ENCODE assay signal across 20 cellular contexts in the genomic region with DNA sequence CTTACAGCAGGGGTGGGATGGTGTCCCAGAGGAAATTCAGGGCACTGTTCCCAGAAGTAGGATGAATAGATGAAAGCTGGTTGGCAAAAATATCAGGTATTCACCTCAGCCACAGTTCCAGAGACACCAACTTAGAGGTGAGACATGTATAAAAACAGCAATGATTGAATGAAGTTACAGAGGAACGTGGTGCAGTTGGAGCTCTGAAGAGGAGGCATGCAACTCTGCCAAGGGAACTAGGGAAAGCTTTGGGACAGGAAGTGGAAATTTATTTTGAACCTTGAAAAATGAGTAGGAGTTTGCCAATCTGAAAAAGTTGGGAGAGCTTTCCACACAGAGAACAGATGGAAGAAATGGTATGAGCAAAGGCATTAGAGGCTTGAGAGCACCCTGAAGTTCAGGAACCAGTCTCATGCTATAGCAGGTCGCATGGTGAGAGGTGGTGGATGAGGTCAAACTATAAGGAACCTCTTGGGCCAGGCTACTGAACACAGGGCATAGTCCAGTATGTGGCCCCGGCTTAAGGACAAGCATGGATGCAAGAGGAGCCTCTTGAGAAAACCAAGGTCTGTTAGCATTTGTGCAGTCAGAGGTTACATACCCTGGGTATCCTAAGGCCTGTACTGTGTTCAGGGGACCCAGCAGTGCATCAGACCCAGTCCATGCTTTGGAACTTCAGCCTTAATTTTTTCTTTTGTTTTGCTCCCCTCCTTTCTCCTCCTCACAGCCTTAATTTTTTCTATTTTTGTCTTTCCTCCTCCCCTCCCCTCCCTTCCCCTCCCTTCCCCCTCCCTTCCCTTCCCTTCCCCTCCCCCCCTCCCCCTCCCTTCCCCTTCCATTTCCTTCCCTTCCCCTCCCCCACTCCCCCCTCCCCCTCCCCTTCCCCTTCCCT.
"Had no signal": no experiment of that assay in that cellular context is flagged by ENCODE, and none has a peak within 500 bp of the region (broad histone marks: within the 10 kb centered on the region; RNA-seq: fewer than 3 reads in every experiment).

No MANE protein-coding gene starts in this region.

- H3K27ac ChIP-seq: colonic mucosa, left lung, ovary, skin epidermis, suprapubic skin had no signal

- H3K27ac Mint-ChIP-seq: activated naive CD8-positive, alpha-beta T cell treated with anti-CD3 and anti-CD28 coated beads, Interleukin-2, amount 10 ng/mL, durations not matched to agents 7 days and 5 days; activated T-helper 1 cell treated with anti-CD3 and anti-CD28 coated beads, Interleukin-12 subunit alpha, Interleukin-12 subunit beta, Interleukin-2, Interleukin-4 antibody, amounts not matched to agents 30 ng/mL and 10 ng/mL and 1 ng/mL, durations not matched to agents 14 hours and 24 hours and 36 hours had no signal

- H3K9me3 Mint-ChIP-seq: activated naive CD8-positive, alpha-beta T cell treated with anti-CD3 and anti-CD28 coated beads, Interleukin-2, amount 10 ng/mL, durations not matched to agents 7 days and 5 days; activated T-helper 1 cell treated with anti-CD3 and anti-CD28 coated beads, Interleukin-12 subunit alpha, Interleukin-12 subunit beta, Interleukin-2, Interleukin-4 antibody, amounts not matched to agents 30 ng/mL and 10 ng/mL and 1 ng/mL, durations not matched to agents 14 hours and 24 hours and 36 hours; brain; stimulated activated naive CD8-positive, alpha-beta T cell treated with anti-CD3 and anti-CD28 coated beads, Interleukin-15, amount 100 ng/mL, for 72 hours; type B pancreatic cell had no signal

- H3K27me3 Mint-ChIP-seq: activated naive CD8-positive, alpha-beta T cell treated with anti-CD3 and anti-CD28 coated beads, Interleukin-2, amount 10 ng/mL, durations not matched to agents 7 days and 5 days; brain; stimulated activated naive CD8-positive, alpha-beta T cell treated with anti-CD3 and anti-CD28 coated beads, Interleukin-15, amount 100 ng/mL, for 72 hours had no signal

- DNase-seq: activated CD4-positive, alpha-beta T cell treated with anti-CD3 and anti-CD28 coated beads, Interleukin-2, amount 50 U/mL, for 4 hours; activated naive CD8-positive, alpha-beta T cell treated with anti-CD3 and anti-CD28 coated beads, Interleukin-2, amount 10 ng/mL, durations not matched to agents 7 days and 5 days; central memory CD4-positive, alpha-beta T cell; colonic mucosa; foreskin melanocyte; hypothalamus; left lung; mammary epithelial cell; midbrain; psoas muscle; right cardiac atrium; stimulated activated CD4-positive, alpha-beta T cell treated with anti-CD3 and anti-CD28 coated beads, Interleukin-2, amount 100 ng/mL, for 48 hours; stimulated activated naive CD8-positive, alpha-beta T cell treated with anti-CD3 and anti-CD28 coated beads, Interleukin-15, amount 100 ng/mL, for 72 hours; SW 1271 had no signal

- H3K4me3 ChIP-seq: colonic mucosa, left lung, ovary, psoas muscle, skin epidermis, suprapubic skin had no signal

- H3K36me3 Mint-ChIP-seq: activated naive CD8-positive, alpha-beta T cell treated with anti-CD3 and anti-CD28 coated beads, Interleukin-2, amount 10 ng/mL, durations not matched to agents 7 days and 5 days; brain had no signal

- H3K36me3 ChIP-seq: colonic mucosa, left lung, ovary, suprapubic skin had no signal

- ATAC-seq: right cardiac atrium; stimulated activated naive CD8-positive, alpha-beta T cell treated with anti-CD3 and anti-CD28 coated beads, Interleukin-15, amount 100 ng/mL, for 72 hours had no signal

- H3K9me3 ChIP-seq: colonic mucosa, left lung, ovary, psoas muscle, suprapubic skin had no signal

- H3K27me3 ChIP-seq: colonic mucosa, left lung, ovary, suprapubic skin had no signal

- H3K4me3 Mint-ChIP-seq: activated naive CD8-positive, alpha-beta T cell treated with anti-CD3 and anti-CD28 coated beads, Interleukin-2, amount 10 ng/mL, durations not matched to agents 7 days and 5 days; activated T-helper 1 cell treated with anti-CD3 and anti-CD28 coated beads, Interleukin-12 subunit alpha, Interleukin-12 subunit beta, Interleukin-2, Interleukin-4 antibody, amounts not matched to agents 30 ng/mL and 10 ng/mL and 1 ng/mL, durations not matched to agents 14 hours and 24 hours and 36 hours; brain; stimulated activated naive CD8-positive, alpha-beta T cell treated with anti-CD3 and anti-CD28 coated beads, Interleukin-15, amount 100 ng/mL, for 72 hours; type B pancreatic cell had no signal
